13 cellular contexts compared by ENCODE assay signal in the genomic region with DNA sequence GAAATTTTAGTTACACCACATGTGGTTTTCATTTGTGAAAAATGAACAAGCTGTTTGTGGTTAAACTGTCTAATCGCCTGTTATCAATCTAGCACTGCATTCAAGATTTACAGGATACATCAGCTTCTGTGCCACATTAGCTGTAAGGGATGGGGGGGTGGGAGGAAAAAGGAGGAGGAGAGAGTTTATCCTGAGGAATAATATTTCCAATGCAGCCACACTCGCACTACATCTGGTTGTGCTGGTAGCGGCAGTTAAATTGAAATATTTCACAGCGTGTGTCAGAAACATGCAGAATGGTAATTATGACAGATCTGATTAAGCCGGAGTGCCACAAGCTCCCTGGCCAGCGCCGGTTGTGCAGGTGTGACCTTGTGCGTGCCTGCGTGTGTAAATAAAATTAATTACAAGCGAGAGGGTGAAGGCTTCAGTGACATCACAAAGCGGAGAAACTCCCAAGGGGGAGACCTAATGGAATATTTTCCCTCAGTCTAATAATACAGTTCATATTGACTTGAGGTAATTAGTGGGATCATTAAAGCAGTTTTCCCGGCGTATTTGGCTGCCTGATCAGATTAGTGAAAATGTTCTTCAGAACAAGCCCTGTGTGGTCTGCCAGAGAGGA. TPM values are rescaled to one million over a fixed set of nuclear protein-coding genes. Genes with fewer than 3 reads are reported as not detected.
DNase-seq lines count a peak whose midpoint lies in the region; ATAC-seq, FAIRE-seq and TF ChIP-seq lines count a peak whose summit lies in the region.
"Had no signal": no experiment of that assay in that cellular context is flagged by ENCODE, and none has a peak within 500 bp of the region (broad histone marks: within the 10 kb centered on the region; RNA-seq: fewer than 3 reads in every experiment).

No MANE protein-coding gene starts in this region.

- no peak overlapping the region for H3K4me2 ChIP-seq in HepG2 (ENCODE audit: low read depth, low read length)

- peaks cover 34% of the 10 kb centered on the region for H3K36me3 Mint-ChIP-seq in activated naive CD4-positive, alpha-beta T cell treated with anti-CD3 and anti-CD28 coated beads, Interleukin-2, amount 50 U/mL, for 24 hours
- H3K36me3 Mint-ChIP-seq in activated naive CD4-positive, alpha-beta T cell treated with anti-CD3 and anti-CD28 coated beads, Interleukin-2, amount 10 ng/mL, durations not matched to agents 7 days and 5 days, result peaks cover 73% of the 10 kb centered on the region
- H3K36me3 Mint-ChIP-seq in effector memory CD8-positive, alpha-beta T cell (ENCODE audit: insufficient read depth), result peaks cover 49% of the 10 kb centered on the region

- H3K9ac ChIP-seq in HepG2 (ENCODE audit: insufficient read depth, low read depth, low read length), result no peak overlapping the region

- ATAC-seq in effector memory CD8-positive, alpha-beta T cell (replicated peaks), result peak; percentile 7
- ATAC-seq in HepG2, result no peak
- ATAC-seq in GM18861 (IDR thresholded peaks at IDR 0.05; ENCODE audit: unreplicated experiment), result no peak
- no peak for ATAC-seq in HG03045 (IDR thresholded peaks at IDR 0.05; ENCODE audit: unreplicated experiment)

- BruUV-seq in HepG2 (replicated peaks; lab: Mats Ljungman, UMichigan), result no TSS peak

- TF ChIP-seq EP300 in HepG2 (IDR thresholded peaks at IDR 0.05; ENCODE audit: low read depth in 2 of 2, low read length in 2 of 2) (no peak), HepG2 (CRISPR knock-in tag; IDR thresholded peaks at IDR 0.05; ENCODE audit: borderline replicate concordance) (no peak)

- H3K9me3 ChIP-seq in HepG2 (ENCODE audit: low read length), result no peaks in the 10 kb centered on the region

- no peak for TF ChIP-seq POLR2A in HepG2 (IDR thresholded peaks at IDR 0.05; ENCODE audit: insufficient read depth in 1 of 2, low read depth in 2 of 2, low read length in 2 of 2)

- no peak for TF ChIP-seq RAD21 in HepG2 (CRISPR knock-in tag; IDR thresholded peaks at IDR 0.05)

- H3K79me2 ChIP-seq in HepG2 (ENCODE audit: insufficient read depth, low read length), result no peaks in the 10 kb centered on the region

- no peak overlapping the region for H3K4me3 ChIP-seq in HepG2 (replicated peaks in 1 of 3; ENCODE audit: insufficient read depth in 1 of 3, low read depth in 2 of 3, low read length in 3 of 3)

- POLR2A ChIA-PET in HepG2 (lab: Yijun Ruan, JAX), result no interaction called here

- 39% methylated on average over 13 of the region's 13 CpGs for WGBS in HepG2 (ENCODE audit: low lambda C conversion rate)

- no peaks in the 10 kb centered on the region for H3K27me3 ChIP-seq in HepG2 (ENCODE audit: control insufficient read depth in 1 of 2, insufficient read depth in 2 of 2, low read length in 2 of 2)

- H3K4me1 ChIP-seq in HepG2 (ENCODE audit: insufficient read depth, low read length), result no peaks in the 10 kb centered on the region

- TF ChIP-seq CTCF in HepG2 (CRISPR knock-in tag; IDR thresholded peaks at IDR 0.05), result no peak

- intact Hi-C loops in HepG2 (cut with micrococcal nuclease; ENCODE audit: unreplicated experiment), result no loop called here

- no peak for DNase-seq in activated naive CD4-positive, alpha-beta T cell treated with anti-CD3 and anti-CD28 coated beads, Interleukin-2, amount 10 ng/mL, durations not matched to agents 7 days and 5 days
- peak; percentile 87 for DNase-seq in NCI-H748 treated with DMSO at 0.1 percent for 48 hours (lab: John Stamatoyannopoulos, UW)
- DNase-seq in effector memory CD8-positive, alpha-beta T cell, result no peak
- no peak for DNase-seq in HepG2 (ENCODE audit: low spot score)
- DNase-seq in NOMO-1 treated with dmso at 0.1 percent for 144 hours (lab: John Stamatoyannopoulos, UW; ENCODE audit: unreplicated experiment), result no peak
- DNase-seq: activated T-cell treated with anti-CD3 and anti-CD28 coated beads for 4 hours; GDM1; stimulated activated naive CD4-positive, alpha-beta T cell treated with Interleukin-2 at 50 U/mL for 16 hours; T1000 had no signal

- in situ Hi-C loops in HepG2 (cut with HindIII; ENCODE audit: extremely low pct_ligation_motif_present, low pct_unique_long_range_greater_than_20kb), result no loop called here

- no peak overlapping the region for H2AFZ ChIP-seq in HepG2 (ENCODE audit: low read length)

- no peaks in the 10 kb centered on the region for H4K20me1 ChIP-seq in HepG2 (ENCODE audit: insufficient read depth, low read length)

- no peak overlapping the region for H3K27ac ChIP-seq in HepG2 (ENCODE audit: extremely low read length, insufficient read depth, low read length)

- CTCF ChIA-PET in activated naive CD4-positive, alpha-beta T cell treated with anti-CD3 and anti-CD28 coated beads, Interleukin-2, amount 10 ng/mL, durations not matched to agents 7 days and 5 days (lab: Charles Lee), result no interaction called here
- CTCF ChIA-PET in HepG2 (lab: Yijun Ruan, JAX; ENCODE audit: low intra/inter-chr PET ratio, low total read pairs), result no interaction called here

- H3K36me3 ChIP-seq in HepG2 (replicated peaks in 1 of 2; ENCODE audit: control insufficient read depth in 1 of 2, insufficient read depth in 2 of 2, low read length in 2 of 2), result no peaks in the 10 kb centered on the region

- H3K27me3 Mint-ChIP-seq in activated naive CD4-positive, alpha-beta T cell treated with anti-CD3 and anti-CD28 coated beads, Interleukin-2, amount 50 U/mL, for 24 hours, result no peaks in the 10 kb centered on the region
- no peaks in the 10 kb centered on the region for H3K27me3 Mint-ChIP-seq in activated naive CD4-positive, alpha-beta T cell treated with anti-CD3 and anti-CD28 coated beads, Interleukin-2, amount 10 ng/mL, durations not matched to agents 7 days and 5 days
- H3K27me3 Mint-ChIP-seq in effector memory CD8-positive, alpha-beta T cell, result no peaks in the 10 kb centered on the region

- no peak overlapping the region for H3K4me3 Mint-ChIP-seq in activated naive CD4-positive, alpha-beta T cell treated with anti-CD3 and anti-CD28 coated beads, Interleukin-2, amount 50 U/mL, for 24 hours
- H3K4me3 Mint-ChIP-seq in activated naive CD4-positive, alpha-beta T cell treated with anti-CD3 and anti-CD28 coated beads, Interleukin-2, amount 10 ng/mL, durations not matched to agents 7 days and 5 days, result no peak overlapping the region
- no peak overlapping the region for H3K4me3 Mint-ChIP-seq in effector memory CD8-positive, alpha-beta T cell

- no peak for FAIRE-seq in HepG2 (lab: Jason Lieb, UNC)
- FAIRE-seq: keratinocyte had no signal

- no peaks in the 10 kb centered on the region for H3K9me3 Mint-ChIP-seq in activated naive CD4-positive, alpha-beta T cell treated with anti-CD3 and anti-CD28 coated beads, Interleukin-2, amount 50 U/mL, for 24 hours
- no peaks in the 10 kb centered on the region for H3K9me3 Mint-ChIP-seq in activated naive CD4-positive, alpha-beta T cell treated with anti-CD3 and anti-CD28 coated beads, Interleukin-2, amount 10 ng/mL, durations not matched to agents 7 days and 5 days
- no peaks in the 10 kb centered on the region for H3K9me3 Mint-ChIP-seq in effector memory CD8-positive, alpha-beta T cell

- peaks cover 96% of the 10 kb centered on the region for H3K4me1 Mint-ChIP-seq in activated naive CD4-positive, alpha-beta T cell treated with anti-CD3 and anti-CD28 coated beads, Interleukin-2, amount 50 U/mL, for 24 hours
- H3K4me1 Mint-ChIP-seq in activated naive CD4-positive, alpha-beta T cell treated with anti-CD3 and anti-CD28 coated beads, Interleukin-2, amount 10 ng/mL, durations not matched to agents 7 days and 5 days, result peaks cover 66% of the 10 kb centered on the region
- peaks cover 18 to 39% of the 10 kb centered on the region in 2 donors for H3K4me1 Mint-ChIP-seq in effector memory CD8-positive, alpha-beta T cell (ENCODE audit: low read depth in 2 of 2)

- H3K27ac Mint-ChIP-seq in activated naive CD4-positive, alpha-beta T cell treated with anti-CD3 and anti-CD28 coated beads, Interleukin-2, amount 50 U/mL, for 24 hours, result peak overlapping the region; percentile 93
- H3K27ac Mint-ChIP-seq in activated naive CD4-positive, alpha-beta T cell treated with anti-CD3 and anti-CD28 coated beads, Interleukin-2, amount 10 ng/mL, durations not matched to agents 7 days and 5 days, result no peak overlapping the region
- H3K27ac Mint-ChIP-seq in effector memory CD8-positive, alpha-beta T cell, result peak overlapping the region in 1 of 2 donors; percentile 60

RNA-seq across cellular contexts. Expression of gene SATB1, which starts 55.5 kb away (rescaled TPM):
- not detected in 2 replicates for total RNA-seq in HepG2 (2016; rRNA removed; fragmentation: Illumina TruSeq; extraction: Trizol)
- total RNA-seq in HepG2 (2016; cell fraction: cytosol; rRNA removed; fragmentation: Illumina TruSeq; extraction: Trizol; ENCODE audit: low read depth), result not detected in 2 replicates
- not detected in 2 replicates for total RNA-seq in HepG2 (2016; cell fraction: insoluble cytoplasmic fraction; rRNA removed; fragmentation: Illumina TruSeq; extraction: Trizol)
- not detected in 2 replicates for total RNA-seq in HepG2 (2016; cell fraction: membrane; rRNA removed; fragmentation: Illumina TruSeq; extraction: Trizol)
- not detected in 2 replicates for total RNA-seq in HepG2 (2016; cell fraction: nucleus; rRNA removed; fragmentation: Illumina TruSeq; extraction: Trizol)
- 0.03 and 0.14 TPM in 2 replicates for polyA plus RNA-seq in HepG2 (2011; rRNA removed)
- 0.08 and 0.10 TPM in 2 replicates for polyA plus RNA-seq in HepG2 (2011; cell fraction: cytosol; rRNA removed)
- 0.10 and 0.21 TPM in 2 replicates for polyA plus RNA-seq in HepG2 (2011; cell fraction: nucleus; rRNA removed)
- polyA plus RNA-seq in HepG2 (2012), result 0.11 TPM in 1 of 2 replicates, not detected in the other
- not detected in 2 replicates for polyA plus RNA-seq in HepG2 (2016; cell fraction: cytosol; fragmentation: Illumina TruSeq; extraction: Trizol; ENCODE audit: low read depth)
- not detected in 2 replicates for polyA plus RNA-seq in HepG2 (2016; cell fraction: insoluble cytoplasmic fraction; fragmentation: Illumina TruSeq; extraction: Trizol; ENCODE audit: low read depth)
- not detected in 2 replicates for polyA plus RNA-seq in HepG2 (2016; cell fraction: membrane; fragmentation: Illumina TruSeq; extraction: Trizol; ENCODE audit: low read depth)
- not detected in 2 replicates for polyA plus RNA-seq in HepG2 (2016; cell fraction: nucleus; fragmentation: Illumina TruSeq; extraction: Trizol; ENCODE audit: insufficient read depth, low read depth)
- 0.06 and 0.07 TPM in 2 replicates for polyA minus RNA-seq in HepG2 (2011; rRNA and poly(A)+ RNA removed; ENCODE audit: low replicate concordance)
- polyA minus RNA-seq in HepG2 (2011; cell fraction: cytosol; rRNA and poly(A)+ RNA removed), result not detected in 2 replicates
- 0.39 and 0.75 TPM in 2 replicates for polyA minus RNA-seq in HepG2 (2011; cell fraction: nucleus; rRNA and poly(A)+ RNA removed)
